Comparison of ENCODE assay signal across 37 cellular contexts in genomic region chr1:26450906-26451305, GRCh38. TPM values are rescaled to one million over a fixed set of nuclear protein-coding genes. Genes with fewer than 3 reads are reported as not detected.
"Had no signal": no experiment of that assay in that cellular context is flagged by ENCODE, and none has a peak within 500 bp of the region (broad histone marks: within the 10 kb centered on the region; RNA-seq: fewer than 3 reads in every experiment).

No MANE protein-coding gene starts in this region.

- H3K9me3 ChIP-seq: ascending aorta, MG63, SJCRH30 had no signal

- H3K9me3 Mint-ChIP-seq: activated CD4-positive, alpha-beta T cell treated with anti-CD3 and anti-CD28 coated beads, Interleukin-2, amount 10 ng/mL, durations not matched to agents 24 days and 14 days; activated CD8-positive, alpha-beta T cell treated with anti-CD3 and anti-CD28 coated beads for 36 hours; activated naive CD8-positive, alpha-beta T cell treated with anti-CD3 and anti-CD28 coated beads for 36 hours; activated T-cell treated with anti-CD3 and anti-CD28 coated beads, Interleukin-2, amount 50 U/mL, for 72 hours; activated T-helper 17 cell treated with anti-CD3 and anti-CD28 coated beads, Interleukin-2, amount 50 U/mL, for 72 hours; central memory CD8-positive, alpha-beta T cell had no signal

- H3K27me3 ChIP-seq: ascending aorta, cardiac muscle cell, MG63, SJCRH30 had no signal

- ATAC-seq: activated CD8-positive, alpha-beta T cell treated with anti-CD3 and anti-CD28 coated beads for 36 hours; activated T-cell treated with anti-CD3 and anti-CD28 coated beads, Interleukin-2, amount 50 U/mL, for 72 hours; activated T-helper 17 cell treated with anti-CD3 and anti-CD28 coated beads, Interleukin-2, amount 50 U/mL, for 72 hours; Panc1 had no signal

- H3K4me3 ChIP-seq: ascending aorta, cardiac muscle cell, MG63, SJCRH30, SK-N-MC had no signal

- H3K27me3 Mint-ChIP-seq: activated CD4-positive, alpha-beta T cell treated with anti-CD3 and anti-CD28 coated beads, Interleukin-2, amount 10 ng/mL, durations not matched to agents 24 days and 14 days; activated CD8-positive, alpha-beta T cell treated with anti-CD3 and anti-CD28 coated beads for 36 hours; activated naive CD8-positive, alpha-beta T cell treated with anti-CD3 and anti-CD28 coated beads for 36 hours; activated T-helper 17 cell treated with anti-CD3 and anti-CD28 coated beads, Interleukin-2, amount 50 U/mL, for 72 hours; central memory CD8-positive, alpha-beta T cell had no signal

- H3K4me1 ChIP-seq: ascending aorta, SJCRH30 had no signal

- H3K27ac ChIP-seq: ascending aorta, cardiac muscle cell, SJCRH30, SK-N-MC had no signal

- DNase-seq: activated CD4-positive, alpha-beta T cell treated with anti-CD3 and anti-CD28 coated beads, Interleukin-2, amount 10 ng/mL, durations not matched to agents 24 days and 14 days; activated CD4-positive, alpha-beta T cell treated with anti-CD3 and anti-CD28 coated beads, Interleukin-2, amount 50 U/mL, for 4 hours; activated CD8-positive, alpha-beta T cell treated with anti-CD3 and anti-CD28 coated beads for 36 hours; activated effector memory CD4-positive, alpha-beta T cell treated with anti-CD3 and anti-CD28 coated beads, Interleukin-2, amount 50 U/mL, for 16 hours; activated naive CD4-positive, alpha-beta T cell; activated naive CD4-positive, alpha-beta T cell treated with anti-CD3 and anti-CD28 coated beads, Interleukin-2, amount 50 U/mL, for 16 hours; activated naive CD8-positive, alpha-beta T cell treated with anti-CD3 and anti-CD28 coated beads for 36 hours; activated T-cell treated with anti-CD3 and anti-CD28 coated beads, Interleukin-2, amount 50 U/mL, for 1 hour; activated T-cell treated with anti-CD3 and anti-CD28 coated beads, Interleukin-2, amount 50 U/mL, for 72 hours; amygdala; Kasumi-1; KG1; MG63; NCI-H1048; NCI-H1105 treated with DMSO at 0.1 percent for 48 hours; NCI-H146; NCI-H187; NCI-H2029 treated with DMSO at 0.1 percent for 48 hours; NCI-H2107; NCI-H2171; NCI-H510A; NCI-H526; NCI-H748 treated with DMSO at 0.1 percent for 48 hours; NK-92 treated with Interleukin-12 subunit alpha and Interleukin-12 subunit beta, amount 100 ng/mL, for 24 hours; SHP77; SJCRH30; T1000 had no signal

- H3K4me1 Mint-ChIP-seq: activated CD4-positive, alpha-beta T cell treated with anti-CD3 and anti-CD28 coated beads, Interleukin-2, amount 10 ng/mL, durations not matched to agents 24 days and 14 days; activated naive CD8-positive, alpha-beta T cell treated with anti-CD3 and anti-CD28 coated beads for 36 hours; activated T-helper 17 cell treated with anti-CD3 and anti-CD28 coated beads, Interleukin-2, amount 50 U/mL, for 72 hours; central memory CD8-positive, alpha-beta T cell had no signal

- H3K4me3 Mint-ChIP-seq: activated CD4-positive, alpha-beta T cell treated with anti-CD3 and anti-CD28 coated beads, Interleukin-2, amount 10 ng/mL, durations not matched to agents 24 days and 14 days; activated CD8-positive, alpha-beta T cell treated with anti-CD3 and anti-CD28 coated beads for 36 hours; activated naive CD8-positive, alpha-beta T cell treated with anti-CD3 and anti-CD28 coated beads for 36 hours; activated T-cell treated with anti-CD3 and anti-CD28 coated beads, Interleukin-2, amount 50 U/mL, for 72 hours; activated T-helper 17 cell treated with anti-CD3 and anti-CD28 coated beads, Interleukin-2, amount 50 U/mL, for 72 hours; central memory CD8-positive, alpha-beta T cell had no signal

- H3K27ac Mint-ChIP-seq: activated CD4-positive, alpha-beta T cell treated with anti-CD3 and anti-CD28 coated beads, Interleukin-2, amount 10 ng/mL, durations not matched to agents 24 days and 14 days; activated CD8-positive, alpha-beta T cell treated with anti-CD3 and anti-CD28 coated beads for 36 hours; activated naive CD8-positive, alpha-beta T cell treated with anti-CD3 and anti-CD28 coated beads for 36 hours; activated T-cell treated with anti-CD3 and anti-CD28 coated beads, Interleukin-2, amount 50 U/mL, for 72 hours; activated T-helper 17 cell treated with anti-CD3 and anti-CD28 coated beads, Interleukin-2, amount 50 U/mL, for 72 hours had no signal

RNA-seq across cellular contexts. Expression of gene LIN28A, which starts 40.3 kb away (rescaled TPM):
- total RNA-seq: activated CD4-positive, alpha-beta T cell treated with anti-CD3 and anti-CD28 coated beads, Interleukin-2, amount 10 ng/mL, durations not matched to agents 24 days and 14 days; activated CD8-positive, alpha-beta memory T cell treated with anti-CD3 and anti-CD28 coated beads for 36 hours; activated CD8-positive, alpha-beta T cell treated with anti-CD3 and anti-CD28 coated beads for 36 hours; activated naive CD8-positive, alpha-beta T cell treated with anti-CD3 and anti-CD28 coated beads for 36 hours; activated T-cell treated with anti-CD3 and anti-CD28 coated beads, Interleukin-2, amount 50 U/mL, for 72 hours; activated T-helper 17 cell treated with anti-CD3 and anti-CD28 coated beads, Interleukin-2, amount 50 U/mL, for 72 hours; ascending aorta; RPMI7951; SJCRH30; T-helper 1 cell treated with Interleukin-12 subunit alpha and Interleukin-12 subunit beta and Interleukin-4 antibody, amounts not matched to agents 30 ng/mL and 1 ng/mL, for 36 hours; T-helper 2 cell treated with Interferon-gamma antibody and Interleukin-4, amounts not matched to agents 100 ng/mL and 5 ng/mL, for 36 hours had no signal
